In genomic region chr12:53103860-53104305, GRCh38 we compare ENCODE assay signal across 1 cellular context.
TF ChIP-seq lines count a peak whose summit lies in the region.

No MANE protein-coding gene starts in this region.

TF ChIP-seq in SK-N-SH treated with all-trans-retinoic acid at 6 μM for 48 hours, 23 proteins besides CTCF, POLR2A, EP300 and RAD21 (continued from another document):
- no peak for TF ChIP-seq CREB5 (CRISPR knock-in tag; IDR thresholded peaks at IDR 0.05; ENCODE audit: low read depth)
